Comparison of ENCODE assay signal across 1 cellular context in genomic region chr9:135499326-135500070, GRCh38.
TF ChIP-seq lines count a peak whose summit lies in the region.

No MANE protein-coding gene starts in this region.

TF ChIP-seq in HepG2, 621 proteins besides CTCF, POLR2A, EP300 and RAD21 (continued from another document and continues in another):
- TF ChIP-seq, protein P1, sequence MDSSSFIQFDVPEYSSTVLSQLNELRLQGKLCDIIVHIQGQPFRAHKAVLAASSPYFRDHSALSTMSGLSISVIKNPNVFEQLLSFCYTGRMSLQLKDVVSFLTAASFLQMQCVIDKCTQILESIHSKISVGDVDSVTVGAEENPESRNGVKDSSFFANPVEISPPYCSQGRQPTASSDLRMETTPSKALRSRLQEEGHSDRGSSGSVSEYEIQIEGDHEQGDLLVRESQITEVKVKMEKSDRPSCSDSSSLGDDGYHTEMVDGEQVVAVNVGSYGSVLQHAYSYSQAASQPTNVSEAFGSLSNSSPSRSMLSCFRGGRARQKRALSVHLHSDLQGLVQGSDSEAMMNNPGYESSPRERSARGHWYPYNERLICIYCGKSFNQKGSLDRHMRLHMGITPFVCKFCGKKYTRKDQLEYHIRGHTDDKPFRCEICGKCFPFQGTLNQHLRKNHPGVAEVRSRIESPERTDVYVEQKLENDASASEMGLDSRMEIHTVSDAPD (CRISPR knock-in tag; IDR thresholded peaks at IDR 0.05): no peak
- TF ChIP-seq, protein P2, sequence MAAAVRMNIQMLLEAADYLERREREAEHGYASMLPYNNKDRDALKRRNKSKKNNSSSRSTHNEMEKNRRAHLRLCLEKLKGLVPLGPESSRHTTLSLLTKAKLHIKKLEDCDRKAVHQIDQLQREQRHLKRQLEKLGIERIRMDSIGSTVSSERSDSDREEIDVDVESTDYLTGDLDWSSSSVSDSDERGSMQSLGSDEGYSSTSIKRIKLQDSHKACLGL (CRISPR knock-in tag; IDR thresholded peaks at IDR 0.05): peak; percentile 75; the same call in 1 of the 2 replicates
- TF ChIP-seq ZNF747 (CRISPR knock-in tag; IDR thresholded peaks at IDR 0.05; ENCODE audit: borderline replicate concordance) (no peak; the same call in 1 of the 2 replicates), FUBP1 (CRISPR knock-in tag; IDR thresholded peaks at IDR 0.05; ENCODE audit: borderline replicate concordance) (no peak), ZNF672 (CRISPR knock-in tag; IDR thresholded peaks at IDR 0.05) (no peak), RARG (CRISPR knock-in tag; IDR thresholded peaks at IDR 0.05; ENCODE audit: low read depth) (no peak), YEATS4 (CRISPR knock-in tag; IDR thresholded peaks at IDR 0.05; ENCODE audit: borderline replicate concordance) (0 out of 2 replicates have a peak, but pooled peaks have one; percentile 14), ZNF446 (CRISPR knock-in tag; IDR thresholded peaks at IDR 0.05) (0 out of 2 replicates have a peak, but pooled peaks have one; percentile 61), KAT8 (CRISPR knock-in tag; IDR thresholded peaks at IDR 0.05) (peak; percentile 59; the same call in 1 of the 2 replicates), TARDBP (CRISPR knock-in tag; IDR thresholded peaks at IDR 0.05) (peak; percentile 48; the same call in 1 of the 2 replicates), ZNF3 (CRISPR knock-in tag; IDR thresholded peaks at IDR 0.05) (no peak), ZNF546 (CRISPR knock-in tag; conservative IDR thresholded peaks at IDR 0.05) (no peak), U2AF2 (IDR thresholded peaks at IDR 0.05; ENCODE audit: low read depth, low read length) (no peak), ZNF274 (CRISPR knock-in tag; IDR thresholded peaks at IDR 0.05) (0 out of 2 replicates have a peak, but pooled peaks have one; percentile 45), HMGXB3 (CRISPR knock-in tag; IDR thresholded peaks at IDR 0.05; ENCODE audit: borderline replicate concordance) (0 out of 2 replicates have a peak, but pooled peaks have one; percentile 46), ZNF121 (CRISPR knock-in tag; IDR thresholded peaks at IDR 0.05) (0 out of 2 replicates have a peak, but pooled peaks have one; percentile 39), NR2C2 (CRISPR knock-in tag; IDR thresholded peaks at IDR 0.05; ENCODE audit: borderline replicate concordance) (peak; percentile 19; the same call in 1 of the 2 replicates), RNF2 (conservative IDR thresholded peaks at IDR 0.05; ENCODE audit: low read depth) (no peak), JUND (CRISPR knock-in tag; IDR thresholded peaks at IDR 0.05) (peak; percentile 56; the same call in 1 of the 2 replicates), ZNF362 (CRISPR knock-in tag; IDR thresholded peaks at IDR 0.05; ENCODE audit: borderline replicate concordance) (no peak), RFX3 (CRISPR knock-in tag; IDR thresholded peaks at IDR 0.05) (peak; percentile 98), ZFP91 (CRISPR knock-in tag; IDR thresholded peaks at IDR 0.05; ENCODE audit: borderline replicate concordance) (peak; percentile 100), SAP130 (CRISPR knock-in tag; IDR thresholded peaks at IDR 0.05; ENCODE audit: low read depth) (peak; percentile 98), ZNF768 (CRISPR knock-in tag; IDR thresholded peaks at IDR 0.05) (0 out of 2 replicates have a peak, but pooled peaks have one; percentile 51), IRX3 (CRISPR knock-in tag; IDR thresholded peaks at IDR 0.05; ENCODE audit: borderline replicate concordance, low read depth) (0 out of 2 replicates have a peak, but pooled peaks have one; percentile 43), ZFP41 (CRISPR knock-in tag; IDR thresholded peaks at IDR 0.05; ENCODE audit: borderline replicate concordance) (no peak), RAD51 (IDR thresholded peaks at IDR 0.05; ENCODE audit: borderline replicate concordance) (peak; percentile 97), ZNF691 (CRISPR knock-in tag; IDR thresholded peaks at IDR 0.05; ENCODE audit: borderline replicate concordance, low read depth) (0 out of 2 replicates have a peak, but pooled peaks have one; percentile 28), CCDC6 (CRISPR knock-in tag; IDR thresholded peaks at IDR 0.05) (peak; percentile 70; the same call in 1 of the 2 replicates), ZNF253 (CRISPR knock-in tag; IDR thresholded peaks at IDR 0.05; ENCODE audit: borderline replicate concordance) (peak; percentile 62; the same call in 1 of the 2 replicates), ZNF547 (CRISPR knock-in tag; IDR thresholded peaks at IDR 0.05) (no peak; the same call in 1 of the 2 replicates), SIN3B (IDR thresholded peaks at IDR 0.05; ENCODE audit: low read length) (peak; percentile 42; the same call in 1 of the 2 replicates), NONO (IDR thresholded peaks at IDR 0.05) (no peak), NONO (CRISPR knock-in tag; conservative IDR thresholded peaks at IDR 0.05) (0 out of 2 replicates have a peak, but pooled peaks have one; percentile 38), NR2F6 (IDR thresholded peaks at IDR 0.05) (no peak), NR2F6 (CRISPR knock-in tag; IDR thresholded peaks at IDR 0.05) (peak; percentile 37; the same call in 1 of the 2 replicates), KLF6 (CRISPR knock-in tag; IDR thresholded peaks at IDR 0.05) (no peak)
- TF ChIP-seq, protein P3, sequence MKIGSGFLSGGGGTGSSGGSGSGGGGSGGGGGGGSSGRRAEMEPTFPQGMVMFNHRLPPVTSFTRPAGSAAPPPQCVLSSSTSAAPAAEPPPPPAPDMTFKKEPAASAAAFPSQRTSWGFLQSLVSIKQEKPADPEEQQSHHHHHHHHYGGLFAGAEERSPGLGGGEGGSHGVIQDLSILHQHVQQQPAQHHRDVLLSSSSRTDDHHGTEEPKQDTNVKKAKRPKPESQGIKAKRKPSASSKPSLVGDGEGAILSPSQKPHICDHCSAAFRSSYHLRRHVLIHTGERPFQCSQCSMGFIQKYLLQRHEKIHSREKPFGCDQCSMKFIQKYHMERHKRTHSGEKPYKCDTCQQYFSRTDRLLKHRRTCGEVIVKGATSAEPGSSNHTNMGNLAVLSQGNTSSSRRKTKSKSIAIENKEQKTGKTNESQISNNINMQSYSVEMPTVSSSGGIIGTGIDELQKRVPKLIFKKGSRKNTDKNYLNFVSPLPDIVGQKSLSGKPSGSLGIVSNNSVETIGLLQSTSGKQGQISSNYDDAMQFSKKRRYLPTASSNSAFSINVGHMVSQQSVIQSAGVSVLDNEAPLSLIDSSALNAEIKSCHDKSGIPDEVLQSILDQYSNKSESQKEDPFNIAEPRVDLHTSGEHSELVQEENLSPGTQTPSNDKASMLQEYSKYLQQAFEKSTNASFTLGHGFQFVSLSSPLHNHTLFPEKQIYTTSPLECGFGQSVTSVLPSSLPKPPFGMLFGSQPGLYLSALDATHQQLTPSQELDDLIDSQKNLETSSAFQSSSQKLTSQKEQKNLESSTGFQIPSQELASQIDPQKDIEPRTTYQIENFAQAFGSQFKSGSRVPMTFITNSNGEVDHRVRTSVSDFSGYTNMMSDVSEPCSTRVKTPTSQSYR (CRISPR knock-in tag; IDR thresholded peaks at IDR 0.05; ENCODE audit: borderline replicate concordance): peak; percentile 62; the same call in 1 of the 2 replicates
- TF ChIP-seq, protein P4, sequence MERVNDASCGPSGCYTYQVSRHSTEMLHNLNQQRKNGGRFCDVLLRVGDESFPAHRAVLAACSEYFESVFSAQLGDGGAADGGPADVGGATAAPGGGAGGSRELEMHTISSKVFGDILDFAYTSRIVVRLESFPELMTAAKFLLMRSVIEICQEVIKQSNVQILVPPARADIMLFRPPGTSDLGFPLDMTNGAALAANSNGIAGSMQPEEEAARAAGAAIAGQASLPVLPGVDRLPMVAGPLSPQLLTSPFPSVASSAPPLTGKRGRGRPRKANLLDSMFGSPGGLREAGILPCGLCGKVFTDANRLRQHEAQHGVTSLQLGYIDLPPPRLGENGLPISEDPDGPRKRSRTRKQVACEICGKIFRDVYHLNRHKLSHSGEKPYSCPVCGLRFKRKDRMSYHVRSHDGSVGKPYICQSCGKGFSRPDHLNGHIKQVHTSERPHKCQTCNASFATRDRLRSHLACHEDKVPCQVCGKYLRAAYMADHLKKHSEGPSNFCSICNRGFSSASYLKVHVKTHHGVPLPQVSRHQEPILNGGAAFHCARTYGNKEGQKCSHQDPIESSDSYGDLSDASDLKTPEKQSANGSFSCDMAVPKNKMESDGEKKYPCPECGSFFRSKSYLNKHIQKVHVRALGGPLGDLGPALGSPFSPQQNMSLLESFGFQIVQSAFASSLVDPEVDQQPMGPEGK (CRISPR knock-in tag; IDR thresholded peaks at IDR 0.05): peak; percentile 35
- TF ChIP-seq, protein P5, sequence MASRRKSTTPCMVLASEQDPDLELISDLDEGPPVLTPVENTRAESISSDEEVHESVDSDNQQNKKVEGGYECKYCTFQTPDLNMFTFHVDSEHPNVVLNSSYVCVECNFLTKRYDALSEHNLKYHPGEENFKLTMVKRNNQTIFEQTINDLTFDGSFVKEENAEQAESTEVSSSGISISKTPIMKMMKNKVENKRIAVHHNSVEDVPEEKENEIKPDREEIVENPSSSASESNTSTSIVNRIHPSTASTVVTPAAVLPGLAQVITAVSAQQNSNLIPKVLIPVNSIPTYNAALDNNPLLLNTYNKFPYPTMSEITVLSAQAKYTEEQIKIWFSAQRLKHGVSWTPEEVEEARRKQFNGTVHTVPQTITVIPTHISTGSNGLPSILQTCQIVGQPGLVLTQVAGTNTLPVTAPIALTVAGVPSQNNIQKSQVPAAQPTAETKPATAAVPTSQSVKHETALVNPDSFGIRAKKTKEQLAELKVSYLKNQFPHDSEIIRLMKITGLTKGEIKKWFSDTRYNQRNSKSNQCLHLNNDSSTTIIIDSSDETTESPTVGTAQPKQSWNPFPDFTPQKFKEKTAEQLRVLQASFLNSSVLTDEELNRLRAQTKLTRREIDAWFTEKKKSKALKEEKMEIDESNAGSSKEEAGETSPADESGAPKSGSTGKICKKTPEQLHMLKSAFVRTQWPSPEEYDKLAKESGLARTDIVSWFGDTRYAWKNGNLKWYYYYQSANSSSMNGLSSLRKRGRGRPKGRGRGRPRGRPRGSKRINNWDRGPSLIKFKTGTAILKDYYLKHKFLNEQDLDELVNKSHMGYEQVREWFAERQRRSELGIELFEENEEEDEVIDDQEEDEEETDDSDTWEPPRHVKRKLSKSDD (CRISPR knock-in tag; IDR thresholded peaks at IDR 0.05; ENCODE audit: low read depth): no peak
